14 cellular contexts compared by ENCODE assay signal in genomic region chr15:98874773-98875172, GRCh38.
DNase-seq lines count a peak whose midpoint lies in the region; ATAC-seq, FAIRE-seq and TF ChIP-seq lines count a peak whose summit lies in the region.
"Had no signal": no experiment of that assay in that cellular context is flagged by ENCODE, and none has a peak within 500 bp of the region (broad histone marks: within the 10 kb centered on the region; RNA-seq: fewer than 3 reads in every experiment).

No MANE protein-coding gene starts in this region.

- no peaks in the 10 kb centered on the region for H3K27me3 ChIP-seq in GM23338 (ENCODE audit: insufficient read depth)
- H3K27me3 ChIP-seq in right atrium auricular region, result no peaks in the 10 kb centered on the region
- no peaks in the 10 kb centered on the region for H3K27me3 ChIP-seq in stomach

- TF ChIP-seq CTCF in GM23338 (conservative IDR thresholded peaks at IDR 0.05; ENCODE audit: low read depth in 2 of 2) (no peak), right atrium auricular region (IDR thresholded peaks at IDR 0.05) (no peak), stomach (IDR thresholded peaks at IDR 0.05) (no peak)

- peaks cover 98% of the 10 kb centered on the region for H3K79me2 ChIP-seq in GM23338 (replicated peaks; ENCODE audit: insufficient read depth)

- TF ChIP-seq EP300 in stomach (IDR thresholded peaks at IDR 0.05), result no peak

- CTCF ChIA-PET in activated CD4-positive, alpha-beta T cell treated with anti-CD3 and anti-CD28 coated beads for 36 hours (lab: Charles Lee), result interaction anchor here (0.6 to 1.6 kb wide), 6 partner anchors 11 to 233 kb away, joined by 3 to 4 read pairs (median 3); no protein-coding TSS in a partner anchor

- peak; percentile 30 for ATAC-seq in GM23338
- ATAC-seq in activated CD4-positive, alpha-beta T cell treated with anti-CD3 and anti-CD28 coated beads for 36 hours, result no peak
- ATAC-seq: stimulated activated naive CD8-positive, alpha-beta T cell treated with anti-CD3 and anti-CD28 coated beads, Interleukin-15, Interleukin-2, amounts not matched to agents 100 U/mL and 50 U/mL, for 24 hours had no signal

- WGBS in stomach, 5 donors, result 44 to 64% (median 58%) methylated on average over 8 of the region's 8 CpGs

- H3K4me3 Mint-ChIP-seq in GM23338, result no peak overlapping the region
- H3K4me3 Mint-ChIP-seq in T-helper 2 cell treated with Interferon-gamma antibody and Interleukin-4, amounts not matched to agents 5 μg/mL and 100 μg/mL, for 36 hours, result no peak overlapping the region
- H3K4me3 Mint-ChIP-seq in activated CD4-positive, alpha-beta T cell treated with anti-CD3 and anti-CD28 coated beads for 36 hours, result no peak overlapping the region
- H3K4me3 Mint-ChIP-seq: activated naive CD4-positive, alpha-beta T cell treated with anti-CD3 and anti-CD28 coated beads for 36 hours had no signal

- H4K20me1 ChIP-seq in GM23338 (replicated peaks; ENCODE audit: insufficient read depth), result peaks cover 62% of the 10 kb centered on the region

- TF ChIP-seq POLR2A in stomach (IDR thresholded peaks at IDR 0.05), result no peak

- H3K27me3 Mint-ChIP-seq in GM23338 (ENCODE audit: insufficient read depth, low read depth, poor library complexity), result peaks cover 1% of the 10 kb centered on the region
- H3K27me3 Mint-ChIP-seq in T-helper 2 cell treated with Interferon-gamma antibody and Interleukin-4, amounts not matched to agents 5 μg/mL and 100 μg/mL, for 36 hours (ENCODE audit: low read depth), result no peaks in the 10 kb centered on the region
- no peaks in the 10 kb centered on the region for H3K27me3 Mint-ChIP-seq in activated CD4-positive, alpha-beta T cell treated with anti-CD3 and anti-CD28 coated beads for 36 hours

- H3F3A ChIP-seq in GM23338 (replicated peaks; ENCODE audit: low read depth), result 0 out of 2 replicates have a peak, but pooled peaks cover 3% of the 10 kb centered on the region

- H3K4me3 ChIP-seq in GM23338 (no peak overlapping the region), right atrium auricular region (no peak overlapping the region), stomach (no peak overlapping the region)

- POLR2A ChIA-PET in activated CD4-positive, alpha-beta T cell treated with anti-CD3 and anti-CD28 coated beads for 36 hours (lab: Charles Lee), result no interaction called here

- no peak overlapping the region; the same call in 1 of the 2 replicates for H3K4me2 ChIP-seq in GM23338

- no peak overlapping the region for H3K27ac ChIP-seq in GM23338 (ENCODE audit: low read depth)
- peak overlapping the region; percentile 72 to 82 for H3K27ac ChIP-seq in right atrium auricular region
- peak overlapping the region in 4 of 5 donors; percentile 15 to 66 (median 40) for H3K27ac ChIP-seq in stomach

- no peak overlapping the region for H2AFZ ChIP-seq in GM23338

- H3K36me3 Mint-ChIP-seq in GM23338 (ENCODE audit: low read depth), result no peaks in the 10 kb centered on the region
- H3K36me3 Mint-ChIP-seq in T-helper 2 cell treated with Interferon-gamma antibody and Interleukin-4, amounts not matched to agents 5 μg/mL and 100 μg/mL, for 36 hours (ENCODE audit: low read depth), result no peaks in the 10 kb centered on the region
- peaks cover 9% of the 10 kb centered on the region for H3K36me3 Mint-ChIP-seq in activated CD4-positive, alpha-beta T cell treated with anti-CD3 and anti-CD28 coated beads for 36 hours (ENCODE audit: low read depth)

- no peak overlapping the region for H3K27ac Mint-ChIP-seq in GM23338
- H3K27ac Mint-ChIP-seq in T-helper 2 cell treated with Interferon-gamma antibody and Interleukin-4, amounts not matched to agents 5 μg/mL and 100 μg/mL, for 36 hours, result no peak overlapping the region
- no peak overlapping the region for H3K27ac Mint-ChIP-seq in activated CD4-positive, alpha-beta T cell treated with anti-CD3 and anti-CD28 coated beads for 36 hours
- H3K27ac Mint-ChIP-seq: activated naive CD4-positive, alpha-beta T cell treated with anti-CD3 and anti-CD28 coated beads for 36 hours had no signal

- H3K4me1 ChIP-seq in GM23338 (ENCODE audit: insufficient read depth) (peaks cover 55% of the 10 kb centered on the region), right atrium auricular region (peaks cover 0 to 64% of the 10 kb centered on the region in 2 donors), stomach (peaks cover 25 to 60% (median 44%) of the 10 kb centered on the region in 4 donors)

- intact Hi-C loops in stomach (cut with DNase I; ENCODE audit: low total_unique reads), result loop anchor here (10.0 kb wide), 1 partner anchor 70 kb away; no protein-coding TSS in a partner anchor
- intact Hi-C loops in activated CD4-positive, alpha-beta T cell treated with anti-CD3 and anti-CD28 coated beads for 36 hours (cut with DNase I, micrococcal nuclease), result no loop called here

- H3K4me1 Mint-ChIP-seq in GM23338, result peaks cover 48% of the 10 kb centered on the region
- H3K4me1 Mint-ChIP-seq in T-helper 2 cell treated with Interferon-gamma antibody and Interleukin-4, amounts not matched to agents 5 μg/mL and 100 μg/mL, for 36 hours (ENCODE audit: low read depth), result peaks cover 19% of the 10 kb centered on the region
- peaks cover 28% of the 10 kb centered on the region for H3K4me1 Mint-ChIP-seq in activated CD4-positive, alpha-beta T cell treated with anti-CD3 and anti-CD28 coated beads for 36 hours

- no peaks in the 10 kb centered on the region for H3K9me3 ChIP-seq in right atrium auricular region
- no peaks in the 10 kb centered on the region for H3K9me3 ChIP-seq in stomach

- FAIRE-seq in TTC549 (lab: Jason Lieb, UNC), result peak; percentile 28

- no peaks in the 10 kb centered on the region for H3K9me3 Mint-ChIP-seq in GM23338
- H3K9me3 Mint-ChIP-seq in T-helper 2 cell treated with Interferon-gamma antibody and Interleukin-4, amounts not matched to agents 5 μg/mL and 100 μg/mL, for 36 hours, result no peaks in the 10 kb centered on the region
- no peaks in the 10 kb centered on the region for H3K9me3 Mint-ChIP-seq in activated CD4-positive, alpha-beta T cell treated with anti-CD3 and anti-CD28 coated beads for 36 hours (ENCODE audit: low read depth)

- H3K36me3 ChIP-seq in GM23338 (ENCODE audit: insufficient read depth) (no peaks in the 10 kb centered on the region), right atrium auricular region (no peaks in the 10 kb centered on the region), stomach (no peaks in the 10 kb centered on the region)

- no peak for DNase-seq in GM23338 (ENCODE audit: low spot score)
- DNase-seq in right atrium auricular region (ENCODE audit: low spot score), result no peak
- no peak for DNase-seq in stomach
- DNase-seq in C1 segment of cervical spinal cord (lab: John Stamatoyannopoulos, UW), result no peak
- DNase-seq in T-helper 2 cell treated with Interferon-gamma antibody and Interleukin-4, amounts not matched to agents 5 μg/mL and 100 μg/mL, for 36 hours (ENCODE audit: low spot score), result no peak
- no peak for DNase-seq in COLO668 (lab: John Stamatoyannopoulos, UW; ENCODE audit: unreplicated experiment)
- DNase-seq in activated CD4-positive, alpha-beta T cell treated with anti-CD3 and anti-CD28 coated beads for 36 hours, result no peak
- DNase-seq: activated CD4-positive, alpha-beta T cell treated with anti-CD3 and anti-CD28 coated beads for 48 hours; activated naive CD4-positive, alpha-beta T cell treated with anti-CD3 and anti-CD28 coated beads for 36 hours; DND-41; NCI-H2029 treated with DMSO at 0.1 percent for 48 hours; stimulated activated CD4-positive, alpha-beta T cell treated with anti-CD3 and anti-CD28 coated beads, Interleukin-15, amount 100 ng/mL, for 24 hours; stimulated activated naive CD8-positive, alpha-beta T cell treated with anti-CD3 and anti-CD28 coated beads, Interleukin-15, Interleukin-2, amounts not matched to agents 100 U/mL and 50 U/mL, for 24 hours had no signal

- H3K9me2 ChIP-seq in GM23338 (ENCODE audit: insufficient read depth), result no peaks in the 10 kb centered on the region

TF ChIP-seq in GM23338, 12 proteins besides CTCF, POLR2A, EP300 and RAD21 (continues in another document):
- TF ChIP-seq NANOG (IDR thresholded peaks at IDR 0.05; ENCODE audit: borderline replicate concordance) (no peak), CREB1 (CRISPR knock-in tag; IDR thresholded peaks at IDR 0.05; ENCODE audit: low read depth) (no peak), REST (IDR thresholded peaks at IDR 0.05; ENCODE audit: unreplicated experiment) (no peak), EZH2phosphoT487 (IDR thresholded peaks at IDR 0.05; ENCODE audit: unreplicated experiment) (no peak), ZNF114 (CRISPR knock-in tag; IDR thresholded peaks at IDR 0.05) (no peak), POLR2AphosphoS5 (IDR thresholded peaks at IDR 0.05; ENCODE audit: low read depth) (no peak), EZH2 (IDR thresholded peaks at IDR 0.05; ENCODE audit: low read depth, unreplicated experiment) (no peak)
